Comparison of ENCODE assay signal across 21 cellular contexts in the genomic region with DNA sequence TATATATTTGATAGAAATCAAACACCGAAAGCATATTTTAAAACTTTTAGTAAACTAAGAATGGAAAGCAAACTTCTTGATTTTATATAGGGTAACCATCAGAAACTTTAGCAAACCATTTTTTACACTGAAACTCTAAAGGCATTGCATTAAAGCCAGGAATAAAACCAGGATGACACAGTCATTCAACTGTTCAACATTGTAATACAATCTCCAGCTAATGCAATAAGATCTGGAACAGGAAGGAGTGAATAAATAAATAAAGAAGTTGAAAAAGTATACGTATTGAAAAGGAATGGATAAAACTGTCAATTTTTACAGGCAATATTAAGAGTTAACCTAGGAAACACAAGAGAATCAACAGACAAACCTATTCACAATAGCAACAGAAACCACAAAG.
"Had no signal": no experiment of that assay in that cellular context is flagged by ENCODE, and none has a peak within 500 bp of the region (broad histone marks: within the 10 kb centered on the region; RNA-seq: fewer than 3 reads in every experiment).

No MANE protein-coding gene starts in this region.

- DNase-seq: activated CD4-positive, alpha-beta T cell treated with anti-CD3 and anti-CD28 coated beads, Interleukin-2, amount 50 U/mL, for 4 hours; activated effector memory CD4-positive, alpha-beta T cell treated with anti-CD3 and anti-CD28 coated beads, Interleukin-2, amount 50 U/mL, for 16 hours; activated T-cell treated with anti-CD3 and anti-CD28 coated beads, Interleukin-2, amount 50 U/mL, for 72 hours; adrenal gland; dorsolateral prefrontal cortex; heart left ventricle; mesenchymal stem cell; mucosa of descending colon; naive B cell; stimulated activated CD4-positive, alpha-beta T cell treated with anti-CD3 and anti-CD28 coated beads, Interleukin-15, amount 100 ng/mL, for 24 hours; stimulated activated CD4-positive, alpha-beta T cell treated with anti-CD3 and anti-CD28 coated beads, Interleukin-2, amount 100 ng/mL, for 48 hours; stimulated activated naive CD8-positive, alpha-beta T cell treated with anti-CD3 and anti-CD28 coated beads, Interleukin-15, amount 100 ng/mL, for 72 hours; T-helper 2 cell; trophoblast cell had no signal

- H3K27me3 Mint-ChIP-seq: activated naive CD4-positive, alpha-beta T cell treated with anti-CD3 and anti-CD28 coated beads, Interleukin-2, amount 50 U/mL, for 24 hours; naive B cell; stimulated activated naive CD8-positive, alpha-beta T cell treated with anti-CD3 and anti-CD28 coated beads, Interleukin-15, amount 100 ng/mL, for 72 hours had no signal

- H3K27ac Mint-ChIP-seq: activated naive CD4-positive, alpha-beta T cell treated with anti-CD3 and anti-CD28 coated beads, Interleukin-2, amount 50 U/mL, for 24 hours; activated T-cell treated with anti-CD3 and anti-CD28 coated beads, Interleukin-2, amount 50 U/mL, for 72 hours; naive B cell; stimulated activated naive CD8-positive, alpha-beta T cell treated with anti-CD3 and anti-CD28 coated beads, Interleukin-15, amount 100 ng/mL, for 72 hours had no signal

- H3K9me3 Mint-ChIP-seq: neural crest cell had no signal

- H3K36me3 ChIP-seq: adrenal gland, gastroesophageal sphincter, heart left ventricle, prostate gland, right atrium auricular region, vagina had no signal

- H3K36me3 Mint-ChIP-seq: activated naive CD4-positive, alpha-beta T cell treated with anti-CD3 and anti-CD28 coated beads, Interleukin-2, amount 50 U/mL, for 24 hours; naive B cell had no signal

- ATAC-seq: activated T-cell treated with anti-CD3 and anti-CD28 coated beads, Interleukin-2, amount 50 U/mL, for 72 hours; gastroesophageal sphincter; heart left ventricle; mucosa of descending colon; stimulated activated naive CD8-positive, alpha-beta T cell treated with anti-CD3 and anti-CD28 coated beads, Interleukin-15, amount 100 ng/mL, for 72 hours had no signal

- H3K27ac ChIP-seq: adrenal gland, dorsolateral prefrontal cortex, gastroesophageal sphincter, heart left ventricle, prostate gland, right atrium auricular region, skin epidermis, vagina had no signal

- H3K4me3 Mint-ChIP-seq: activated naive CD4-positive, alpha-beta T cell treated with anti-CD3 and anti-CD28 coated beads, Interleukin-2, amount 50 U/mL, for 24 hours; activated T-cell treated with anti-CD3 and anti-CD28 coated beads, Interleukin-2, amount 50 U/mL, for 72 hours; naive B cell; neural crest cell; stimulated activated naive CD8-positive, alpha-beta T cell treated with anti-CD3 and anti-CD28 coated beads, Interleukin-15, amount 100 ng/mL, for 72 hours had no signal

- H3K4me1 Mint-ChIP-seq: activated naive CD4-positive, alpha-beta T cell treated with anti-CD3 and anti-CD28 coated beads, Interleukin-2, amount 50 U/mL, for 24 hours; naive B cell; stimulated activated naive CD8-positive, alpha-beta T cell treated with anti-CD3 and anti-CD28 coated beads, Interleukin-15, amount 100 ng/mL, for 72 hours had no signal

- H3K4me3 ChIP-seq: adrenal gland, dorsolateral prefrontal cortex, gastroesophageal sphincter, heart left ventricle, mucosa of descending colon, prostate gland, right atrium auricular region, skin epidermis, vagina had no signal

- H3K4me1 ChIP-seq: adrenal gland, gastroesophageal sphincter, heart left ventricle, prostate gland, right atrium auricular region had no signal

- H3K9me3 ChIP-seq: adrenal gland, gastroesophageal sphincter, mucosa of descending colon, prostate gland, right atrium auricular region, vagina had no signal

- H3K27me3 ChIP-seq: adrenal gland, dorsolateral prefrontal cortex, gastroesophageal sphincter, heart left ventricle, right atrium auricular region, vagina had no signal
